In genomic region chr3:159480046-159480445, GRCh38 we compare ENCODE assay signal across 23 cellular contexts.
DNase-seq lines count a peak whose midpoint lies in the region; ATAC-seq, FAIRE-seq and TF ChIP-seq lines count a peak whose summit lies in the region.
"Had no signal": no experiment of that assay in that cellular context is flagged by ENCODE, and none has a peak within 500 bp of the region (broad histone marks: within the 10 kb centered on the region; RNA-seq: fewer than 3 reads in every experiment).

No MANE protein-coding gene starts in this region.

- H3K9me3 Mint-ChIP-seq in astrocyte (ENCODE audit: unreplicated experiment): peaks cover 3% of the 10 kb centered on the region
- no peaks in the 10 kb centered on the region for H3K9me3 Mint-ChIP-seq in stimulated activated memory B cell treated with anti-CD40 and anti-IgM and Interleukin-4, amounts not matched to agents 10 μg/mL and 1 μg/mL and 100 μg/mL, for 72 hours

- H3K4me1 Mint-ChIP-seq in astrocyte (ENCODE audit: low read depth, unreplicated experiment): peaks cover 3% of the 10 kb centered on the region
- H3K4me1 Mint-ChIP-seq in stimulated activated memory B cell treated with anti-CD40 and anti-IgM and Interleukin-4, amounts not matched to agents 10 μg/mL and 1 μg/mL and 100 μg/mL, for 72 hours: no peaks in the 10 kb centered on the region
- H3K4me1 Mint-ChIP-seq in T-helper 17 cell: no peaks in the 10 kb centered on the region
- H3K4me1 Mint-ChIP-seq: CD4-positive, CD25-positive, alpha-beta regulatory T cell had no signal

- no peaks in the 10 kb centered on the region for H3K36me3 ChIP-seq in astrocyte (ENCODE audit: insufficient read depth, low read length)
- H3K36me3 ChIP-seq: BLaER1 had no signal

- TF ChIP-seq CTCF in astrocyte (IDR thresholded peaks at IDR 0.05; ENCODE audit: insufficient read depth, low read depth, low read length) (no peak), foreskin keratinocyte (conservative IDR thresholded peaks at IDR 0.05) (no peak)

- FAIRE-seq in astrocyte (lab: Jason Lieb, UNC): no peak
- FAIRE-seq: A204.1, D721Med, GM12891, GM19239 had no signal

- no peaks in the 10 kb centered on the region for H3K79me2 ChIP-seq in astrocyte (ENCODE audit: insufficient read depth, low read length)

- H3K4me1 ChIP-seq in astrocyte (ENCODE audit: insufficient read depth, low read length) (no peaks in the 10 kb centered on the region), foreskin keratinocyte (peaks cover 18% of the 10 kb centered on the region)
- H3K4me1 ChIP-seq: BLaER1 had no signal

- ATAC-seq in foreskin keratinocyte (peak; percentile 98), GM19395 (IDR thresholded peaks at IDR 0.05; ENCODE audit: unreplicated experiment) (no peak), T-helper 17 cell (no peak)
- no peak for ATAC-seq in stimulated activated memory B cell treated with anti-CD40 and anti-IgM and Interleukin-4, amounts not matched to agents 10 μg/mL and 1 μg/mL and 100 μg/mL, for 72 hours
- ATAC-seq: GM23338 had no signal

- H3K27ac ChIP-seq in astrocyte (ENCODE audit: low read depth, low read length): no peak overlapping the region
- no peak overlapping the region for H3K27ac ChIP-seq in foreskin keratinocyte
- H3K27ac ChIP-seq: BLaER1, PC-9 had no signal

- peak; percentile 21 for DNase-seq in A172 (ENCODE audit: low spot score)
- DNase-seq in M059J (ENCODE audit: low read depth): peak; percentile 55
- peak; percentile 23 for DNase-seq in astrocyte (ENCODE audit: low read depth)
- DNase-seq in foreskin keratinocyte: peak; percentile 92 to 96
- no peak for DNase-seq in T-helper 17 cell
- DNase-seq: CD4-positive, CD25-positive, alpha-beta regulatory T cell; GF-D8; H9; KBM-7; MM.1S; NCI-H2029; NCI-H526 treated with DMSO at 0.1 percent for 48 hours; PC-9; RPMI8226; SHP77 treated with DMSO at 0.1 percent for 48 hours had no signal

- H3K36me3 Mint-ChIP-seq in astrocyte (ENCODE audit: low read depth, unreplicated experiment): no peaks in the 10 kb centered on the region
- H3K36me3 Mint-ChIP-seq in stimulated activated memory B cell treated with anti-CD40 and anti-IgM and Interleukin-4, amounts not matched to agents 10 μg/mL and 1 μg/mL and 100 μg/mL, for 72 hours: no peaks in the 10 kb centered on the region
- no peaks in the 10 kb centered on the region for H3K36me3 Mint-ChIP-seq in T-helper 17 cell (ENCODE audit: low read depth)
- H3K36me3 Mint-ChIP-seq: CD4-positive, CD25-positive, alpha-beta regulatory T cell had no signal

- H3K27ac Mint-ChIP-seq in astrocyte (ENCODE audit: unreplicated experiment) (no peak overlapping the region), T-helper 17 cell (no peak overlapping the region)
- no peak overlapping the region for H3K27ac Mint-ChIP-seq in stimulated activated memory B cell treated with anti-CD40 and anti-IgM and Interleukin-4, amounts not matched to agents 10 μg/mL and 1 μg/mL and 100 μg/mL, for 72 hours
- H3K27ac Mint-ChIP-seq: CD4-positive, CD25-positive, alpha-beta regulatory T cell; GM23338 had no signal

- H3K27me3 ChIP-seq in astrocyte (ENCODE audit: insufficient read depth, low read length) (no peaks in the 10 kb centered on the region), foreskin keratinocyte (no peaks in the 10 kb centered on the region)
- H3K27me3 ChIP-seq: BLaER1 had no signal

- H3K27me3 Mint-ChIP-seq in astrocyte (ENCODE audit: low read depth, unreplicated experiment): no peaks in the 10 kb centered on the region
- peaks cover 5% of the 10 kb centered on the region for H3K27me3 Mint-ChIP-seq in stimulated activated memory B cell treated with anti-CD40 and anti-IgM and Interleukin-4, amounts not matched to agents 10 μg/mL and 1 μg/mL and 100 μg/mL, for 72 hours
- H3K27me3 Mint-ChIP-seq in T-helper 17 cell: no peaks in the 10 kb centered on the region
- H3K27me3 Mint-ChIP-seq: CD4-positive, CD25-positive, alpha-beta regulatory T cell had no signal

- H3K9me3 ChIP-seq in astrocyte (ENCODE audit: insufficient read depth, low read depth, low read length) (no peaks in the 10 kb centered on the region), T-helper 17 cell (ENCODE audit: control insufficient read depth, low read length, poor library complexity, severe bottlenecking) (no peaks in the 10 kb centered on the region)

- no peak overlapping the region for H3K9ac ChIP-seq in astrocyte (ENCODE audit: low read length)
- H3K9ac ChIP-seq: BLaER1 had no signal

- H3K4me3 Mint-ChIP-seq in astrocyte (ENCODE audit: unreplicated experiment) (no peak overlapping the region), T-helper 17 cell (no peak overlapping the region)
- H3K4me3 Mint-ChIP-seq in stimulated activated memory B cell treated with anti-CD40 and anti-IgM and Interleukin-4, amounts not matched to agents 10 μg/mL and 1 μg/mL and 100 μg/mL, for 72 hours: no peak overlapping the region
- H3K4me3 Mint-ChIP-seq: CD4-positive, CD25-positive, alpha-beta regulatory T cell; GM23338; H9 had no signal

- no peak overlapping the region for H3K4me3 ChIP-seq in astrocyte (ENCODE audit: insufficient read depth, low read depth, low read length)
- H3K4me3 ChIP-seq: BLaER1, GM23338, PC-9 had no signal

- no peak overlapping the region for H3K4me2 ChIP-seq in astrocyte (ENCODE audit: low read length)
- H3K4me2 ChIP-seq: BLaER1, GM23338, PC-9 had no signal

- no peak overlapping the region for H2AFZ ChIP-seq in astrocyte (ENCODE audit: low read depth, low read length)
- H2AFZ ChIP-seq: PC-9 had no signal

- no peaks in the 10 kb centered on the region for H4K20me1 ChIP-seq in astrocyte (ENCODE audit: insufficient read depth, low read length)
- H4K20me1 ChIP-seq: BLaER1 had no signal

Comparison
In these comparisons a context has a peak if more than half of its experiments do, and no peak if none do; other contexts are left out.
1. DNase-seq: peak in A172 (single experiment), M059J (single experiment), astrocyte (single experiment) and foreskin keratinocyte (2 of 2); none in T-helper 17 cell (0 of 3).